ENCODE assay signal across 7 cellular contexts in the genomic region with DNA sequence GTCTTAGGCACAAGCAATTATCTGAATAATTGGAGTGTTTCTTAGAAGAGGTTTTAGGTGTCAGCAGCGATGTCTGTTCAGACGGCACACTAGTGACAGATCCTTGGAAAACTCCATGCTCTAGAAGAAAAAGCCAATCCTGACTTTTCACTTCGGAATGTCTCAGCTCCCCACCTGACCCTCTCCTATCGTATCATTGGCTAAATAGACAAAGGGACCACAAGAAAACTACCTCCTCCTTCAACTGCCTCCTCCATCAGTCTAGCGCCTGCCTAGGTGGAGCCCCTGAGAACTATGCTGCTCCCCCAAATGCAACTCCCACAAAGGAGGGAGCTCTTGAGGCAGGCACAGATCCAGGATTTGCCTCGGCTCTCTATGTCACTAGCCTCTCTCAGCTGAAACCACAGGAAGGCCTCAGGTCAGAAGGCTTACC.
DNase-seq lines count a peak whose midpoint lies in the region; ATAC-seq lines count a peak whose summit lies in the region.

No MANE protein-coding gene starts in this region.

- H3K36me3 Mint-ChIP-seq in T-helper 17 cell (ENCODE audit: low read depth) (no peaks in the 10 kb centered on the region), immature natural killer cell (no peaks in the 10 kb centered on the region)

- no peak for DNase-seq in T-helper 17 cell
- DNase-seq in immature natural killer cell: no peak
- no peak for DNase-seq in NCI-H2196 (lab: John Stamatoyannopoulos, UW; ENCODE audit: unreplicated experiment)
- no peak for DNase-seq in middle frontal gyrus (ENCODE audit: extremely low spot score, low spot score)
- no peak for DNase-seq in H4 (ENCODE audit: low spot score)

- peak overlapping the region; percentile 12 to 55 (median 45) for H3K4me3 ChIP-seq in subcutaneous abdominal adipose tissue (ENCODE audit: low read depth in 1 of 5, low read length in 5 of 5)

- no peaks in the 10 kb centered on the region for H3K27me3 ChIP-seq in subcutaneous abdominal adipose tissue (ENCODE audit: control insufficient read depth in 5 of 5, insufficient read depth in 4 of 5, low read length in 5 of 5)

- peaks cover 23 to 87% (median 81%) of the 10 kb centered on the region in 5 donors for H3K4me1 ChIP-seq in subcutaneous abdominal adipose tissue (ENCODE audit: control insufficient read depth in 5 of 5, insufficient read depth in 5 of 5, low read length in 5 of 5)

- H3K27ac Mint-ChIP-seq in T-helper 17 cell (peak overlapping the region; percentile 99), immature natural killer cell (peak overlapping the region; percentile 55 to 94 (median 78))

- peak overlapping the region; percentile 69 for H3K4me3 Mint-ChIP-seq in T-helper 17 cell
- H3K4me3 Mint-ChIP-seq in immature natural killer cell: peak overlapping the region; percentile 28 to 72 (median 38)

- ATAC-seq in GM21576 (IDR thresholded peaks at IDR 0.05; ENCODE audit: unreplicated experiment) (peak; percentile 7), T-helper 17 cell (no peak)

- peak overlapping the region; percentile 54 to 78 (median 69) for H3K9ac ChIP-seq in subcutaneous abdominal adipose tissue (ENCODE audit: low read length in 5 of 5)

- no peaks in the 10 kb centered on the region for H3K27me3 Mint-ChIP-seq in T-helper 17 cell
- H3K27me3 Mint-ChIP-seq in immature natural killer cell (ENCODE audit: low read depth in 3 of 3): peaks cover 0 to 2% (median 0%) of the 10 kb centered on the region in 3 donors

- H3K4me1 Mint-ChIP-seq in T-helper 17 cell (peaks cover 49% of the 10 kb centered on the region), immature natural killer cell (peaks cover 45 to 51% of the 10 kb centered on the region in 2 donors)

- no peaks in the 10 kb centered on the region for H3K36me3 ChIP-seq in subcutaneous abdominal adipose tissue (ENCODE audit: control insufficient read depth in 5 of 5, insufficient read depth in 5 of 5, low read length in 5 of 5)

- H3K9me3 Mint-ChIP-seq in immature natural killer cell: no peaks in the 10 kb centered on the region

- H3K27ac ChIP-seq in subcutaneous abdominal adipose tissue (ENCODE audit: low read depth, low read length): peak overlapping the region; percentile 99

- H3K9me3 ChIP-seq in T-helper 17 cell (ENCODE audit: control insufficient read depth, low read length, poor library complexity, severe bottlenecking) (no peaks in the 10 kb centered on the region), subcutaneous abdominal adipose tissue (ENCODE audit: control insufficient read depth in 5 of 5, low read length in 5 of 5) (no peaks in the 10 kb centered on the region)
